In genomic region chr9:117622347-117622746, GRCh38 we compare ENCODE assay signal across 23 cellular contexts.
DNase-seq lines count a peak whose midpoint lies in the region; ATAC-seq and TF ChIP-seq lines count a peak whose summit lies in the region.
"Had no signal": no experiment of that assay in that cellular context is flagged by ENCODE, and none has a peak within 500 bp of the region (broad histone marks: within the 10 kb centered on the region; RNA-seq: fewer than 3 reads in every experiment).

No MANE protein-coding gene starts in this region.

- H3K4me3 ChIP-seq in DOHH2 (ENCODE audit: low read length) (no peak overlapping the region), cardiac fibroblast (replicated peaks in 1 of 2; ENCODE audit: low read depth in 2 of 2, low read length in 2 of 2) (no peak overlapping the region), neural progenitor cell (no peak overlapping the region)
- H3K4me3 ChIP-seq: GM23248, MG63, skin epidermis, tibial nerve had no signal

- H3F3A ChIP-seq in DOHH2 (ENCODE audit: control insufficient read depth, insufficient read depth) (no peaks in the 10 kb centered on the region), neural progenitor cell (ENCODE audit: low read depth) (no peaks in the 10 kb centered on the region)

- no peak overlapping the region for H2AFZ ChIP-seq in neural progenitor cell (replicated peaks)
- H2AFZ ChIP-seq: GM23248 had no signal

- no peaks in the 10 kb centered on the region; the same call in 1 of the 2 replicates for H3K27me3 ChIP-seq in DOHH2 (ENCODE audit: control insufficient read depth, low read length)
- no peaks in the 10 kb centered on the region for H3K27me3 ChIP-seq in neural progenitor cell
- H3K27me3 ChIP-seq: MG63, tibial nerve had no signal

- no peaks in the 10 kb centered on the region for H3K79me2 ChIP-seq in DOHH2 (ENCODE audit: control insufficient read depth, low read length)
- no peaks in the 10 kb centered on the region for H3K79me2 ChIP-seq in neural progenitor cell (ENCODE audit: low read depth)

- no peaks in the 10 kb centered on the region for H3K9me2 ChIP-seq in DOHH2 (replicated peaks; ENCODE audit: control insufficient read depth, low read length)

- H3K27ac ChIP-seq in DOHH2 (ENCODE audit: low read depth, low read length) (no peak overlapping the region), neural progenitor cell (no peak overlapping the region)
- H3K27ac ChIP-seq: GM23248, skin epidermis, tibial nerve had no signal

- no peak overlapping the region for H3K4me2 ChIP-seq in DOHH2 (ENCODE audit: low read length)
- no peak overlapping the region for H3K4me2 ChIP-seq in neural progenitor cell

- no peaks in the 10 kb centered on the region for H3K36me3 Mint-ChIP-seq in neural progenitor cell
- H3K36me3 Mint-ChIP-seq: activated CD8-positive, alpha-beta memory T cell treated with anti-CD3 and anti-CD28 coated beads, Interleukin-2, amount 10 ng/mL, durations not matched to agents 7 days and 5 days; activated naive CD8-positive, alpha-beta T cell had no signal

- no peak overlapping the region for H3K9ac ChIP-seq in neural progenitor cell
- H3K9ac ChIP-seq: GM23248 had no signal

- DNase-seq in NAMALWA (ENCODE audit: low spot score) (peak; percentile 3), cardiac fibroblast (ENCODE audit: low read depth in 2 of 2) (peak in 1 of 2 donors; percentile 12), neural progenitor cell (ENCODE audit: low spot score) (peak; percentile 33), islet precursor cell (no peak), 8988T (no peak)
- DNase-seq: activated CD4-positive, alpha-beta T cell treated with anti-CD3 and anti-CD28 coated beads for 4 hours; activated CD8-positive, alpha-beta memory T cell treated with anti-CD3 and anti-CD28 coated beads, Interleukin-2, amount 10 ng/mL, durations not matched to agents 7 days and 5 days; effector memory CD8-positive, alpha-beta T cell; GM23248; IMR-90; MG63; NCI-H1694; nephron progenitor cell; RPMI8226; stimulated activated CD4-positive, alpha-beta T cell treated with anti-CD3 and anti-CD28 coated beads, Interleukin-4, amount 100 ng/mL, for 1 hour; stimulated activated naive CD8-positive, alpha-beta T cell treated with anti-CD3 and anti-CD28 coated beads, Interleukin-15, Interleukin-2, amounts not matched to agents 100 U/mL and 50 U/mL, for 24 hours had no signal

- H3K36me3 ChIP-seq in DOHH2 (ENCODE audit: control insufficient read depth, low read length) (no peaks in the 10 kb centered on the region), neural progenitor cell (no peaks in the 10 kb centered on the region)
- H3K36me3 ChIP-seq: MG63, tibial nerve had no signal

- H4K20me1 ChIP-seq in DOHH2 (ENCODE audit: control insufficient read depth, insufficient read depth, low read depth, low read length) (no peaks in the 10 kb centered on the region), neural progenitor cell (ENCODE audit: low read depth) (no peaks in the 10 kb centered on the region)

- no peak overlapping the region for H3K27ac Mint-ChIP-seq in neural progenitor cell
- H3K27ac Mint-ChIP-seq: activated CD8-positive, alpha-beta memory T cell treated with anti-CD3 and anti-CD28 coated beads, Interleukin-2, amount 10 ng/mL, durations not matched to agents 7 days and 5 days; activated naive CD8-positive, alpha-beta T cell; effector memory CD8-positive, alpha-beta T cell; nephron progenitor cell had no signal

- ATAC-seq in GM19351 (IDR thresholded peaks at IDR 0.05; ENCODE audit: unreplicated experiment) (no peak), HG03097 (IDR thresholded peaks at IDR 0.05; ENCODE audit: low FRiP score, unreplicated experiment) (no peak)
- ATAC-seq: activated CD8-positive, alpha-beta memory T cell treated with anti-CD3 and anti-CD28 coated beads, Interleukin-2, amount 10 ng/mL, durations not matched to agents 7 days and 5 days; effector memory CD8-positive, alpha-beta T cell; left lobe of liver; stimulated activated naive CD8-positive, alpha-beta T cell treated with anti-CD3 and anti-CD28 coated beads, Interleukin-15, Interleukin-2, amounts not matched to agents 100 U/mL and 50 U/mL, for 24 hours had no signal

- H3K4me1 Mint-ChIP-seq in neural progenitor cell: no peaks in the 10 kb centered on the region
- H3K4me1 Mint-ChIP-seq: activated CD8-positive, alpha-beta memory T cell treated with anti-CD3 and anti-CD28 coated beads, Interleukin-2, amount 10 ng/mL, durations not matched to agents 7 days and 5 days; nephron progenitor cell had no signal

- H3K27me3 Mint-ChIP-seq in neural progenitor cell (ENCODE audit: insufficient read depth, low read depth): peaks cover 2% of the 10 kb centered on the region
- H3K27me3 Mint-ChIP-seq: activated CD8-positive, alpha-beta memory T cell treated with anti-CD3 and anti-CD28 coated beads, Interleukin-2, amount 10 ng/mL, durations not matched to agents 7 days and 5 days; effector memory CD8-positive, alpha-beta T cell had no signal

- H3K4me1 ChIP-seq in DOHH2 (ENCODE audit: control insufficient read depth, low read length) (no peaks in the 10 kb centered on the region), neural progenitor cell (no peaks in the 10 kb centered on the region)
- H3K4me1 ChIP-seq: tibial nerve had no signal

- peaks cover 21% of the 10 kb centered on the region for H3K9me3 Mint-ChIP-seq in neural progenitor cell

- no peak overlapping the region for H3K4me3 Mint-ChIP-seq in neural progenitor cell
- H3K4me3 Mint-ChIP-seq: activated CD8-positive, alpha-beta memory T cell treated with anti-CD3 and anti-CD28 coated beads, Interleukin-2, amount 10 ng/mL, durations not matched to agents 7 days and 5 days; activated naive CD8-positive, alpha-beta T cell; effector memory CD8-positive, alpha-beta T cell; nephron progenitor cell had no signal

- H3K9me3 ChIP-seq in DOHH2 (ENCODE audit: control insufficient read depth, insufficient read depth, low read length) (no peaks in the 10 kb centered on the region), neural progenitor cell (ENCODE audit: low read depth) (peaks cover 5% of the 10 kb centered on the region)
- H3K9me3 ChIP-seq: MG63 had no signal

- peak; percentile 53 for TF ChIP-seq CTCF in DOHH2 (IDR thresholded peaks at IDR 0.05; ENCODE audit: low read depth, low read length, poor library complexity, severe bottlenecking)
- TF ChIP-seq CTCF in cardiac fibroblast (IDR thresholded peaks at IDR 0.05; ENCODE audit: low read depth, low read length): peak; percentile 17
- TF ChIP-seq CTCF in neural progenitor cell (IDR thresholded peaks at IDR 0.05): peak; percentile 60

Comparison
In these comparisons a context has a peak if more than half of its experiments do, and no peak if none do; other contexts are left out.
1. DNase-seq: peak in NAMALWA (single experiment) and neural progenitor cell (single experiment); none in islet precursor cell (single experiment) and 8988T (single experiment).
2. Peak in every context shown above with its lines, with median percentiles within 50 percentile points of each other: CTCF ChIP-seq.